ENCODE assay signal across 1 cellular context in genomic region chr2:215529271-215529670, GRCh38.
TF ChIP-seq lines count a peak whose summit lies in the region.

No MANE protein-coding gene starts in this region.

TF ChIP-seq in SK-N-SH treated with all-trans-retinoic acid at 6 μM for 48 hours, 23 proteins besides CTCF, POLR2A, EP300 and RAD21 (continued from another document):
- no peak for TF ChIP-seq TSHZ2 (CRISPR knock-in tag; IDR thresholded peaks at IDR 0.05)
- TF ChIP-seq POU6F1 (CRISPR knock-in tag; IDR thresholded peaks at IDR 0.05; ENCODE audit: borderline replicate concordance, low read depth), result no peak
- TF ChIP-seq ARNTL (CRISPR knock-in tag; IDR thresholded peaks at IDR 0.05; ENCODE audit: borderline replicate concordance, low read depth), result no peak
- TF ChIP-seq RARB (CRISPR knock-in tag; IDR thresholded peaks at IDR 0.05), result no peak
- no peak for TF ChIP-seq PPARA (CRISPR knock-in tag; IDR thresholded peaks at IDR 0.05; ENCODE audit: borderline replicate concordance)
- no peak for TF ChIP-seq SNAI2 (CRISPR knock-in tag; IDR thresholded peaks at IDR 0.05)
- no peak for TF ChIP-seq ZFP3 (CRISPR knock-in tag; IDR thresholded peaks at IDR 0.05)
- no peak for TF ChIP-seq ISL1 (CRISPR knock-in tag; IDR thresholded peaks at IDR 0.05)
- TF ChIP-seq ESRRG (CRISPR knock-in tag; IDR thresholded peaks at IDR 0.05), result no peak
- no peak for TF ChIP-seq PATZ1 (CRISPR knock-in tag; IDR thresholded peaks at IDR 0.05; ENCODE audit: borderline replicate concordance)
- no peak for TF ChIP-seq GLIS3 (CRISPR knock-in tag; IDR thresholded peaks at IDR 0.05)
